25 cellular contexts compared by ENCODE assay signal in genomic region chr10:3118621-3119020, GRCh38.
"Had no signal": no experiment of that assay in that cellular context is flagged by ENCODE, and none has a peak within 500 bp of the region (broad histone marks: within the 10 kb centered on the region; RNA-seq: fewer than 3 reads in every experiment).

No MANE protein-coding gene starts in this region.

- H3K27ac ChIP-seq: ascending aorta, epithelial cell of prostate, esophagus squamous epithelium, heart right ventricle, left ventricle myocardium inferior, parathyroid adenoma, right atrium auricular region, spleen, suprapubic skin, tibial artery had no signal

- H3K9me3 Mint-ChIP-seq: activated naive CD4-positive, alpha-beta T cell treated with anti-CD3 and anti-CD28 coated beads, Interleukin-2, amount 10 ng/mL, durations not matched to agents 7 days and 5 days; activated naive CD8-positive, alpha-beta T cell treated with anti-CD3 and anti-CD28 coated beads, Interleukin-2, amount 10 ng/mL, durations not matched to agents 7 days and 5 days; brain; T-helper 1 cell treated with Interleukin-12 subunit alpha and Interleukin-12 subunit beta and Interleukin-4 antibody, amounts not matched to agents 30 μg/mL and 1 μg/mL, for 36 hours; WTC11 had no signal

- ATAC-seq: heart right ventricle; naive thymus-derived CD4-positive, alpha-beta T cell; WTC11 had no signal

- H3K4me1 ChIP-seq: ascending aorta, parathyroid adenoma, spleen had no signal

- H3K9ac ChIP-seq: parathyroid adenoma had no signal

- H3K27ac Mint-ChIP-seq: activated naive CD4-positive, alpha-beta T cell treated with anti-CD3 and anti-CD28 coated beads, Interleukin-2, amount 10 ng/mL, durations not matched to agents 7 days and 5 days; activated naive CD8-positive, alpha-beta T cell treated with anti-CD3 and anti-CD28 coated beads, Interleukin-2, amount 10 ng/mL, durations not matched to agents 7 days and 5 days; brain; T-helper 1 cell treated with Interleukin-12 subunit alpha and Interleukin-12 subunit beta and Interleukin-4 antibody, amounts not matched to agents 30 μg/mL and 1 μg/mL, for 36 hours; WTC11 had no signal

- H3K4me3 ChIP-seq: ascending aorta, esophagus squamous epithelium, heart right ventricle, left ventricle myocardium inferior, right atrium auricular region, spleen, suprapubic skin, tibial artery had no signal

- DNase-seq: activated CD4-positive, alpha-beta T cell treated with anti-CD3 and anti-CD28 coated beads for 1 hour; activated CD8-positive, alpha-beta memory T cell treated with anti-CD3 and anti-CD28 coated beads for 24 hours; activated gamma-delta T cell; activated naive CD4-positive, alpha-beta T cell treated with anti-CD3 and anti-CD28 coated beads, Interleukin-2, amount 10 ng/mL, durations not matched to agents 7 days and 5 days; activated naive CD8-positive, alpha-beta T cell treated with anti-CD3 and anti-CD28 coated beads, Interleukin-2, amount 10 ng/mL, durations not matched to agents 7 days and 5 days; cortex of kidney; esophagus squamous epithelium; foreskin melanocyte; heart right ventricle; kidney glomerular epithelial cell; left ventricle myocardium inferior; naive thymus-derived CD4-positive, alpha-beta T cell; spleen; stimulated activated naive CD4-positive, alpha-beta T cell; SW 1271; T1000; tibial artery had no signal

- H3K27me3 Mint-ChIP-seq: activated naive CD4-positive, alpha-beta T cell treated with anti-CD3 and anti-CD28 coated beads, Interleukin-2, amount 10 ng/mL, durations not matched to agents 7 days and 5 days; activated naive CD8-positive, alpha-beta T cell treated with anti-CD3 and anti-CD28 coated beads, Interleukin-2, amount 10 ng/mL, durations not matched to agents 7 days and 5 days; naive thymus-derived CD4-positive, alpha-beta T cell had no signal

- H3K4me3 Mint-ChIP-seq: activated naive CD4-positive, alpha-beta T cell treated with anti-CD3 and anti-CD28 coated beads, Interleukin-2, amount 10 ng/mL, durations not matched to agents 7 days and 5 days; activated naive CD8-positive, alpha-beta T cell treated with anti-CD3 and anti-CD28 coated beads, Interleukin-2, amount 10 ng/mL, durations not matched to agents 7 days and 5 days; brain; naive thymus-derived CD4-positive, alpha-beta T cell; T-helper 1 cell treated with Interleukin-12 subunit alpha and Interleukin-12 subunit beta and Interleukin-4 antibody, amounts not matched to agents 30 μg/mL and 1 μg/mL, for 36 hours; WTC11 had no signal

- H3K4me1 Mint-ChIP-seq: activated naive CD4-positive, alpha-beta T cell treated with anti-CD3 and anti-CD28 coated beads, Interleukin-2, amount 10 ng/mL, durations not matched to agents 7 days and 5 days; activated naive CD8-positive, alpha-beta T cell treated with anti-CD3 and anti-CD28 coated beads, Interleukin-2, amount 10 ng/mL, durations not matched to agents 7 days and 5 days; brain; WTC11 had no signal

- H3K9me3 ChIP-seq: ascending aorta, esophagus squamous epithelium, heart right ventricle, left ventricle myocardium inferior, right atrium auricular region, spleen, suprapubic skin, tibial artery had no signal

- H3K27me3 ChIP-seq: ascending aorta, esophagus squamous epithelium, heart right ventricle, right atrium auricular region, spleen, suprapubic skin, tibial artery had no signal
